In genomic region chr10:108545921-108546320, GRCh38 we compare ENCODE assay signal across 13 cellular contexts.
DNase-seq lines count a peak whose midpoint lies in the region; ATAC-seq and TF ChIP-seq lines count a peak whose summit lies in the region.
"Had no signal": no experiment of that assay in that cellular context is flagged by ENCODE, and none has a peak within 500 bp of the region (broad histone marks: within the 10 kb centered on the region; RNA-seq: fewer than 3 reads in every experiment).

No MANE protein-coding gene starts in this region.

- H3K27me3 ChIP-seq in lower lobe of right lung (ENCODE audit: low read depth): no peaks in the 10 kb centered on the region
- H3K27me3 ChIP-seq: esophagus muscularis mucosa had no signal

- no peaks in the 10 kb centered on the region for H3K4me1 ChIP-seq in lower lobe of right lung

- H3K4me3 ChIP-seq in lower lobe of right lung: no peak overlapping the region
- H3K4me3 ChIP-seq: esophagus muscularis mucosa, K562 had no signal

- H3K9me3 ChIP-seq in lower lobe of right lung: no peaks in the 10 kb centered on the region
- H3K9me3 ChIP-seq: esophagus muscularis mucosa had no signal

- ATAC-seq in GM18517 (IDR thresholded peaks at IDR 0.05; ENCODE audit: unreplicated experiment) (peak; percentile 65), GM21381 (IDR thresholded peaks at IDR 0.05; ENCODE audit: unreplicated experiment) (peak; percentile 84), HG03045 (IDR thresholded peaks at IDR 0.05; ENCODE audit: unreplicated experiment) (peak; percentile 54), lower lobe of right lung (no peak)
- ATAC-seq: activated CD8-positive, alpha-beta T cell treated with anti-CD3 and anti-CD28 coated beads, Interleukin-2, amount 10 ng/mL, durations not matched to agents 7 days and 5 days; K562 had no signal

- intact Hi-C loops in lower lobe of right lung (cut with DNase I): no loop called here

- H3K27ac ChIP-seq in lower lobe of right lung: no peak overlapping the region
- H3K27ac ChIP-seq: esophagus muscularis mucosa had no signal

- DNase-seq in NCI-H1105 treated with DMSO at 0.1 percent for 48 hours (lab: John Stamatoyannopoulos, UW): peak; percentile 3
- no peak for DNase-seq in lower lobe of right lung
- no peak for DNase-seq in NCI-H226
- DNase-seq in activated CD4-positive, alpha-beta T cell treated with anti-CD3 and anti-CD28 coated beads, Interleukin-2, amount 50 U/mL, for 48 hours: no peak
- no peak for DNase-seq in H4 (ENCODE audit: low spot score)
- DNase-seq: activated CD8-positive, alpha-beta T cell treated with anti-CD3 and anti-CD28 coated beads, Interleukin-2, amount 10 ng/mL, durations not matched to agents 7 days and 5 days; CD8-positive, alpha-beta memory T cell; nephron progenitor cell had no signal

- H3K36me3 ChIP-seq in lower lobe of right lung: no peaks in the 10 kb centered on the region
- H3K36me3 ChIP-seq: esophagus muscularis mucosa had no signal

- TF ChIP-seq CTCF in lower lobe of right lung (IDR thresholded peaks at IDR 0.05): no peak

Comparison
In these comparisons a context has a peak if more than half of its experiments do, and no peak if none do; other contexts are left out.
1. ATAC-seq: peak in GM18517 (single experiment), GM21381 (single experiment) and HG03045 (single experiment); none in lower lobe of right lung (0 of 2).